In the genomic region with DNA sequence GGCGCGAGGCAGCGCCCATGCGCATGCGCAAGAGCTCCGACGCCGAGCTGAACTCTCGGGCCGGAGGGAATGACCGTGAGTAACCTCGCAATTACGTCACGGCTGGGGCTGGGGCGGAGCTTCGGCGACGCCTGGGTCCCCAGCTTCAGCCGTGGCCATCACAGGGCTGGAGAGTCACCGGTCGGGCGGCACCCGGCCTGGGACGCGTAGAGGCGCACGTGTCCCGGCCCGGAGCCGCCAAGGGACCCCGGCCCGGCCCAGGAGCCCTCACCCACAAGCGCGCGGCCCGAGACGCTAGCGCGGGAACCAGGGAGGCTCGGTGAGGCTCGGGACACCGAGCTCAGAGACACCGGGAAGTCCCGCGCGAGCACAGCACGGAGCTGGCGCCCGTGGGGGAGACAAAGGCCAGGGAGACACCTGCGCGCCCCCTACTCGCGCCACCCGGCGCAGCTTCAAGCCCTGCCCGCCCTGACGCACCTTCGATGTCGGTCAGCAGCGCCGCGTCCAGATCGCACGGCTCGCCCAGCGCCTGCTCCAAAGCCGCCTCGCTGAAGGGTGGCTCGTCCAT, we compare ENCODE assay signal across 8 cellular contexts. TPM values are rescaled to one million over a fixed set of nuclear protein-coding genes. Genes with fewer than 3 reads are reported as not detected.
DNase-seq lines count a peak whose midpoint lies in the region; ATAC-seq, FAIRE-seq and TF ChIP-seq lines count a peak whose summit lies in the region.

No MANE protein-coding gene starts in this region.

- peak overlapping the region; percentile 93 to 98 for H3K27ac ChIP-seq in ascending aorta
- H3K27ac ChIP-seq in right cardiac atrium (ENCODE audit: low read length) = peak overlapping the region; percentile 98

- H3K9me3 ChIP-seq in ascending aorta = no peaks in the 10 kb centered on the region
- no peaks in the 10 kb centered on the region for H3K9me3 ChIP-seq in right cardiac atrium (ENCODE audit: control insufficient read depth, low read length)

- no peak for TF ChIP-seq CTCF in ascending aorta (IDR thresholded peaks at IDR 0.05)

- ATAC-seq in GM18505 (IDR thresholded peaks at IDR 0.05; ENCODE audit: unreplicated experiment) = peak; percentile 56
- ATAC-seq in HG02943 (IDR thresholded peaks at IDR 0.05; ENCODE audit: low read depth, unreplicated experiment) = peak; percentile 66
- peak; percentile 85 to 89 for ATAC-seq in right cardiac atrium

- no peaks in the 10 kb centered on the region for H3K9me3 Mint-ChIP-seq in T-helper 2 cell treated with Interferon-gamma antibody and Interleukin-4, amounts not matched to agents 5 μg/mL and 100 μg/mL, for 36 hours

- H3K4me3 Mint-ChIP-seq in T-helper 2 cell treated with Interferon-gamma antibody and Interleukin-4, amounts not matched to agents 5 μg/mL and 100 μg/mL, for 36 hours = peak overlapping the region; percentile 90

- H3K27ac Mint-ChIP-seq in T-helper 2 cell treated with Interferon-gamma antibody and Interleukin-4, amounts not matched to agents 5 μg/mL and 100 μg/mL, for 36 hours = peak overlapping the region; percentile 97

- H3K4me1 ChIP-seq in ascending aorta (peaks cover 19 to 52% of the 10 kb centered on the region in 2 donors), right cardiac atrium (ENCODE audit: control insufficient read depth, insufficient read depth, low read length) (peaks cover 19% of the 10 kb centered on the region)

- H3K4me3 ChIP-seq in ascending aorta (peak overlapping the region; percentile 62 to 73), right cardiac atrium (ENCODE audit: low read length) (peak overlapping the region; percentile 61)

- peak; percentile 74 for FAIRE-seq in urothelium cell line (lab: Jason Lieb, UNC)

- H3K27me3 ChIP-seq in ascending aorta (no peaks in the 10 kb centered on the region), right cardiac atrium (ENCODE audit: control insufficient read depth, insufficient read depth) (no peaks in the 10 kb centered on the region)

- H3K4me1 Mint-ChIP-seq in T-helper 2 cell treated with Interferon-gamma antibody and Interleukin-4, amounts not matched to agents 5 μg/mL and 100 μg/mL, for 36 hours (ENCODE audit: low read depth) = peaks cover 62% of the 10 kb centered on the region

- H3K36me3 Mint-ChIP-seq in T-helper 2 cell treated with Interferon-gamma antibody and Interleukin-4, amounts not matched to agents 5 μg/mL and 100 μg/mL, for 36 hours (ENCODE audit: low read depth) = peaks cover 25% of the 10 kb centered on the region

- intact Hi-C loops in ascending aorta (cut with DNase I) (loop anchor here (1.0 to 5.0 kb wide), 4 partner anchors 13 to 84 kb away; no protein-coding TSS in a partner anchor), right cardiac atrium (cut with DNase I) (no loop called here)

- under 1% methylated on average over 69 of the region's 69 CpGs for WGBS in right cardiac atrium

- peak; percentile 92 for TF ChIP-seq POLR2A in GM18505 (IDR thresholded peaks at IDR 0.05; ENCODE audit: borderline replicate concordance, extremely low read depth, insufficient read depth, insufficient read length)

- DNase-seq in NCI-H187 (lab: John Stamatoyannopoulos, UW) (peak; percentile 78 to 80), ascending aorta (ENCODE audit: low spot score in 2 of 2) (peak; percentile 90 to 98), right cardiac atrium (peak; percentile 97 to 100 (median 99)), pulmonary artery endothelial cell (ENCODE audit: low read depth, low spot score) (peak; percentile 75), urothelium cell line (ENCODE audit: low spot score) (peak; percentile 96)
- DNase-seq in T-helper 2 cell treated with Interferon-gamma antibody and Interleukin-4, amounts not matched to agents 5 μg/mL and 100 μg/mL, for 36 hours (ENCODE audit: low spot score) = peak; percentile 98

- no peaks in the 10 kb centered on the region for H3K36me3 ChIP-seq in ascending aorta

- H3K27me3 Mint-ChIP-seq in T-helper 2 cell treated with Interferon-gamma antibody and Interleukin-4, amounts not matched to agents 5 μg/mL and 100 μg/mL, for 36 hours (ENCODE audit: low read depth) = no peaks in the 10 kb centered on the region

RNA-seq across cellular contexts. Expression of a gene that starts 0.5 kb away (rescaled TPM):
- total RNA-seq in ascending aorta (141 TPM), right cardiac atrium (10 to 100 TPM; 28.7 to 41.6 (median 36.2) TPM), pulmonary artery endothelial cell (19.8 and 34.3 TPM in 2 replicates)
- 45.7 TPM for polyA plus RNA-seq in right cardiac atrium

Comparison
In these comparisons a context has a peak if more than half of its experiments do, and no peak if none do; other contexts are left out.
1. Peak in every context shown above with its lines: DNase-seq, ATAC-seq, H3K4me3 ChIP-seq and H3K27ac ChIP-seq.